In the genomic region with DNA sequence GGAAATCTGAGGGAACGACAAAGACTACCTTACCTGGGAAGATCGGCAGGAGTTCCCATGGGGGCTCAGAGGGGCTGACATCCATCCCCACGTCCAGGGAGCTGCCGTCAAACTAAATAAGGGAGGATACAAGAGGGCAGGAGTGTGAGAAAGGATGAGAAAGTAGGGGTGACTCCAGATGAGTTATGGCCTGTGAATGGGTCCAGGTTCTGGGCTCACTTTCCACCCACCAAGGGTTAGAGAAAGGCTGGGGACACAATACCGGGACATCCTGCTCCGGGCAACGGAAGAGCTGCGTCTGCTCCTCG, we compare ENCODE assay signal across 9 cellular contexts. TPM values are rescaled to one million over a fixed set of nuclear protein-coding genes. Genes with fewer than 3 reads are reported as not detected.
DNase-seq lines count a peak whose midpoint lies in the region; ATAC-seq and TF ChIP-seq lines count a peak whose summit lies in the region.
"Had no signal": no experiment of that assay in that cellular context is flagged by ENCODE, and none has a peak within 500 bp of the region (broad histone marks: within the 10 kb centered on the region; RNA-seq: fewer than 3 reads in every experiment).

No MANE protein-coding gene starts in this region.

- H3K4me1 ChIP-seq in colonic mucosa = peaks cover 21% of the 10 kb centered on the region

- H3K36me3 Mint-ChIP-seq in naive B cell = peaks cover 0 to 18% of the 10 kb centered on the region in 2 donors

- POLR2A ChIA-PET in AG04449 (lab: Yijun Ruan, JAX) = interaction anchor here (1.6 to 3.1 kb wide), 2 partner anchors 13 to 156 kb away, joined by 5 to 12 read pairs; partner anchors contain the start of gene DXO

- H3K4me3 Mint-ChIP-seq in naive B cell = peak overlapping the region; percentile 99 to 100 (median 99)

- ATAC-seq in naive B cell (ENCODE audit: low read depth in 2 of 2) = no peak

- H3K9me3 Mint-ChIP-seq in naive B cell = peaks cover 0 to 2% (median 0%) of the 10 kb centered on the region in 7 donors

- H3K27ac ChIP-seq in KOPT-K1 (ENCODE audit: low read depth, low read length, poor library complexity, severe bottlenecking) (peak overlapping the region; percentile 82), colonic mucosa (peak overlapping the region; percentile 74)

- H3K9me3 ChIP-seq in KOPT-K1 (ENCODE audit: insufficient read depth, low read length, poor library complexity, severe bottlenecking) = no peaks in the 10 kb centered on the region
- H3K9me3 ChIP-seq in colonic mucosa = no peaks in the 10 kb centered on the region

- intact Hi-C loops in colonic mucosa (cut with DNase I) = no loop called here

- peaks cover 39 to 61% (median 53%) of the 10 kb centered on the region in 3 donors for H3K4me1 Mint-ChIP-seq in naive B cell

- peaks cover 0 to 3% (median 0%) of the 10 kb centered on the region in 3 donors for H3K27me3 Mint-ChIP-seq in naive B cell

- peak overlapping the region; percentile 86 to 99 (median 97) for H3K27ac Mint-ChIP-seq in naive B cell

- TF ChIP-seq CTCF in AG04449 (IDR thresholded peaks at IDR 0.05; ENCODE audit: insufficient read depth, low read length, missing control alignments) (no peak), colonic mucosa (IDR thresholded peaks at IDR 0.05) (no peak)

- DNase-seq in AG04449 (ENCODE audit: low read depth, low spot score) = no peak
- no peak for DNase-seq in colonic mucosa
- DNase-seq in naive B cell = no peak
- no peak for DNase-seq in iPS-NIHi7 (ENCODE audit: extremely low spot score)
- no peak for DNase-seq in HuH-7 (ENCODE audit: low spot score)
- DNase-seq in stimulated activated naive CD4-positive, alpha-beta T cell (lab: John Stamatoyannopoulos, UW) = no peak
- no peak for DNase-seq in DMS 273 (lab: John Stamatoyannopoulos, UW; ENCODE audit: unreplicated experiment)
- DNase-seq: NCI-H1436 treated with DMSO at 0.1 percent for 48 hours had no signal

- H3K36me3 ChIP-seq in KOPT-K1 (ENCODE audit: insufficient read depth, low read length) (peaks cover 44% of the 10 kb centered on the region), colonic mucosa (no peaks in the 10 kb centered on the region)

- no peaks in the 10 kb centered on the region for H3K27me3 ChIP-seq in colonic mucosa

- CTCF ChIA-PET in AG04449 (lab: Yijun Ruan, JAX) = interaction anchor here (0.9 to 7.5 kb wide), 7 partner anchors 10 to 68 kb away, joined by 3 to 111 read pairs (median 4); partner anchors contain the start of gene PRRT1

- H3K4me3 ChIP-seq in AG04449 (ENCODE audit: low read depth, low read length) = peak overlapping the region; percentile 97
- peak overlapping the region; percentile 81 for H3K4me3 ChIP-seq in colonic mucosa

- H3K9ac ChIP-seq in colonic mucosa (ENCODE audit: low read depth in 2 of 2, low read length in 2 of 2) = peak overlapping the region; percentile 78 to 100

RNA-seq across cellular contexts. Expression of gene ATF6B, which starts 0.7 kb away (rescaled TPM):
- total RNA-seq in colonic mucosa = 100 to 1,000 TPM in 1 of 2 donors, 10 to 100 TPM in 1; 83.3 to 131 TPM
- polyA plus RNA-seq in naive B cell (ENCODE audit: low read depth in 6 of 6) = 10 to 100 TPM; 25.7 to 35.0 (median 32.4) TPM

RNA-seq across cellular contexts. Expression of gene FKBPL, which starts 2.7 kb away (rescaled TPM):
- 1 to 10 TPM; 5.2 to 8.1 TPM for total RNA-seq in colonic mucosa
- polyA plus RNA-seq in naive B cell (ENCODE audit: low read depth in 6 of 6) = 1 to 10 TPM in 5 of 6 donors, not detected in 1; 1.0 to 3.4 (median 1.6) TPM

RNA-seq across cellular contexts. Expression of gene TNXB, which starts 18.2 kb away (rescaled TPM):
- total RNA-seq in colonic mucosa = 10 to 100 TPM in 1 of 2 donors, 1 to 10 TPM in 1; 7.3 to 20.1 TPM
- under 1 TPM in 2 of 6 donors, not detected in 4; 0.23 to 0.44 TPM for polyA plus RNA-seq in naive B cell (ENCODE audit: low read depth in 6 of 6)

RNA-seq across cellular contexts. Expression of gene PRRT1, which starts 24.4 kb away (rescaled TPM):
- under 1 TPM; 0.72 to 0.90 TPM for total RNA-seq in colonic mucosa
- polyA plus RNA-seq in naive B cell (ENCODE audit: low read depth in 6 of 6) = not detected

RNA-seq across cellular contexts. Expression of gene PPT2, which starts 26.6 kb away (rescaled TPM):
- total RNA-seq in colonic mucosa = 10 to 100 TPM; 18.4 to 21.0 TPM
- 1 to 10 TPM in 4 of 6 donors, under 1 TPM in 1, not detected in 1; 0.96 to 3.0 (median 2.0) TPM for polyA plus RNA-seq in naive B cell (ENCODE audit: low read depth in 6 of 6)
